ENCODE assay signal across 8 cellular contexts in the genomic region with DNA sequence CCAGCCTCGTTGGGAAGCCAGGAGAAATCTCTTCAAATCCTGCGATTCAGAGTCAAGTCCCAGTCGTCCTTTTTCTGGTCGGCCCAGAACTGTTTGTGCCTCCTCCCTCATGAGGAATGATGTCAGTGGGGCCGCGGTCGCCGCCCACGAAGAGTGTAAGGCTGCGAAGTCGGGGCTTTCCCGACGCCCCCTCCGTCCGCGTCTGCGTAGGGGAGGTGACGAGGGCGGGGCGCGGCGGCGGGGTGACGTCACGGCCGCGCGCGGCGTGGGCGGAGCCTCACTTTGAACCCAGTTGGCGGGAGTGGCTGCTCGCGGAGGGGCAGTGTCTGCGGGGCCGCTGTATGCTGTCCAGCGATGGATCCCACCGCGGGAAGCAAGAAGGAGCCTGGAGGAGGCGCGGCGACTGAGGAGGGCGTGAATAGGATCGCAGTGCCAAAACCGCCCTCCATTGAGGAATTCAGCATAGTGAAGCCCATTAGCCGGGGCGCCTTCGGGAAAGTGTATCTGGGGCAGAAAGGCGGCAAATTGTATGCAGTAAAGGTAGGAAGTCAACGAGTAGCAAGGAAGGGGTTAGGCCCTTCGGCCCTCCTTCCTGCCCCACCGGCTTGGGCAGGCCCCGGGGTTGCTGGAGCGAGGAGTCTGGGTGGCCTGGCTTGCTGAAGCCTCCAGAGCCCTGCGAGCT. TPM values are rescaled to one million over a fixed set of nuclear protein-coding genes. Genes with fewer than 3 reads are reported as not detected.
DNase-seq lines count a peak whose midpoint lies in the region; ATAC-seq, FAIRE-seq and TF ChIP-seq lines count a peak whose summit lies in the region.

TSS of gene MASTL (plus strand) at position 280 of the 682 bp plus-strand sequence. CDS start at position 355, 75 bp downstream.

- FAIRE-seq in HepG2 (lab: Jason Lieb, UNC) = no peak

- peaks cover 70% of the 10 kb centered on the region for H3K79me2 ChIP-seq in HepG2 (ENCODE audit: insufficient read depth, low read length)

- DNase-seq in GM19238 (ENCODE audit: insufficient read length, low spot score) = peak; percentile 78
- DNase-seq in NCI-H69 (lab: John Stamatoyannopoulos, UW) = peak; percentile 91
- peak; percentile 90 to 92 for DNase-seq in activated CD4-positive, alpha-beta T cell treated with anti-CD3 and anti-CD28 coated beads, Interleukin-2, amount 50 U/mL, for 48 hours
- DNase-seq in dermis blood vessel endothelial cell = peak; percentile 97
- DNase-seq in HepG2 (ENCODE audit: low spot score) = peak; percentile 88
- DNase-seq in stimulated activated CD4-positive, alpha-beta T cell treated with anti-CD3 and anti-CD28 coated beads, Interleukin-2, amount 100 ng/mL, for 48 hours = peak; percentile 93 to 94

- peak within 1 kb of the TSS; percentile 91 to 100 (median 97) for H3K9ac ChIP-seq in BLaER1 treated with 17β-estradiol and CSF1 and Interleukin-3, amounts not matched to agents 10 nM and 100 nM
- peak within 1 kb of the TSS; percentile 99 for H3K9ac ChIP-seq in HepG2 (ENCODE audit: insufficient read depth, low read depth, low read length)

- H3K9me3 ChIP-seq in BLaER1 treated with 17β-estradiol and CSF1 and Interleukin-3, amounts not matched to agents 10 nM and 100 nM (replicated peaks in 1 of 11) = no peaks in the 10 kb centered on the region
- H3K9me3 ChIP-seq in HepG2 (ENCODE audit: low read length) = no peaks in the 10 kb centered on the region

- 0% methylated on average over 12 of the region's 55 CpGs for WGBS in HepG2 (ENCODE audit: low lambda C conversion rate)

- H3K4me2 ChIP-seq in BLaER1 treated with 17β-estradiol and CSF1 and Interleukin-3, amounts not matched to agents 10 nM and 100 nM = peak within 1 kb of the TSS; percentile 87 to 98 (median 94)
- peak within 1 kb of the TSS; percentile 98 for H3K4me2 ChIP-seq in HepG2 (ENCODE audit: low read depth, low read length)

- peaks cover 27 to 50% (median 37%) of the 10 kb centered on the region in 10 experiments for H3K4me1 ChIP-seq in BLaER1 treated with 17β-estradiol and CSF1 and Interleukin-3, amounts not matched to agents 10 nM and 100 nM
- H3K4me1 ChIP-seq in HepG2 (ENCODE audit: insufficient read depth, low read length) = peaks cover 41% of the 10 kb centered on the region

- TF ChIP-seq EP300 in HepG2 (IDR thresholded peaks at IDR 0.05; ENCODE audit: low read depth in 2 of 2, low read length in 2 of 2) (no peak), HepG2 (CRISPR knock-in tag; IDR thresholded peaks at IDR 0.05; ENCODE audit: borderline replicate concordance) (no peak)

- POLR2A ChIA-PET in HepG2 (lab: Yijun Ruan, JAX) = interaction anchor here (1.0 to 1.5 kb wide), 5 partner anchors 14 to 1148 kb away, joined by 3 to 6 read pairs (median 4); partner anchors contain the start of genes ANKRD26 and MPP7

- intact Hi-C loops in HepG2 (cut with micrococcal nuclease; ENCODE audit: unreplicated experiment) = loop anchor here (2.0 to 10.0 kb wide), 4 partner anchors 54 to 460 kb away; partner anchors contain the start of genes ANKRD26 and PDSS1

- no peak for TF ChIP-seq RAD21 in HepG2 (CRISPR knock-in tag; IDR thresholded peaks at IDR 0.05)

- in situ Hi-C loops in HepG2 (cut with HindIII; ENCODE audit: extremely low pct_ligation_motif_present, low pct_unique_long_range_greater_than_20kb) = no loop called here

- peaks cover 21 to 48% (median 35%) of the 10 kb centered on the region in 11 experiments for H3K36me3 ChIP-seq in BLaER1 treated with 17β-estradiol and CSF1 and Interleukin-3, amounts not matched to agents 10 nM and 100 nM
- peaks cover 4 to 12% of the 10 kb centered on the region in 2 experiments; a peak in 3 of 5 replicates for H3K36me3 ChIP-seq in HepG2 (replicated peaks in 1 of 2; ENCODE audit: control insufficient read depth in 1 of 2, insufficient read depth in 2 of 2, low read length in 2 of 2)

- H3K27me3 ChIP-seq in BLaER1 treated with 17β-estradiol and CSF1 and Interleukin-3, amounts not matched to agents 10 nM and 100 nM = no peaks in the 10 kb centered on the region
- no peaks in the 10 kb centered on the region; a peak in 1 of 5 replicates for H3K27me3 ChIP-seq in HepG2 (ENCODE audit: control insufficient read depth in 1 of 2, insufficient read depth in 2 of 2, low read length in 2 of 2)

- H3K27ac ChIP-seq in BLaER1 treated with 17β-estradiol and CSF1 and Interleukin-3, amounts not matched to agents 10 nM and 100 nM = peak within 1 kb of the TSS; percentile 93 to 100 (median 98)
- H3K27ac ChIP-seq in HepG2 (ENCODE audit: extremely low read length, insufficient read depth, low read length) = peak within 1 kb of the TSS; percentile 98

- TF ChIP-seq CTCF in HepG2 (CRISPR knock-in tag; IDR thresholded peaks at IDR 0.05) = peak; percentile 9; the same call in 1 of the 2 replicates

- BruUV-seq in HepG2 (replicated peaks; lab: Mats Ljungman, UMichigan) = no TSS peak

- H3K4me3 ChIP-seq in BLaER1 treated with 17β-estradiol and CSF1 and Interleukin-3, amounts not matched to agents 10 nM and 100 nM = peak within 1 kb of the TSS; percentile 84 to 97 (median 93)
- H3K4me3 ChIP-seq in HepG2 (replicated peaks in 1 of 3; ENCODE audit: insufficient read depth in 1 of 3, low read depth in 2 of 3, low read length in 3 of 3) = peak within 1 kb of the TSS; percentile 94 to 99 (median 96)

- H4K20me1 ChIP-seq in BLaER1 treated with 17β-estradiol and CSF1 and Interleukin-3, amounts not matched to agents 10 nM and 100 nM = peaks cover 28 to 65% (median 45%) of the 10 kb centered on the region in 11 experiments; a peak in 21 of 22 replicates
- H4K20me1 ChIP-seq in HepG2 (ENCODE audit: insufficient read depth, low read length) = peaks cover 24% of the 10 kb centered on the region

- peak within 1 kb of the TSS; percentile 20 for H2AFZ ChIP-seq in HepG2 (ENCODE audit: low read length)

- ATAC-seq in HG03439 (IDR thresholded peaks at IDR 0.05; ENCODE audit: unreplicated experiment) = peak; percentile 84
- peak; percentile 87 for ATAC-seq in HepG2

- peak; percentile 79 to 94 for TF ChIP-seq POLR2A in HepG2 (IDR thresholded peaks at IDR 0.05; ENCODE audit: insufficient read depth in 1 of 2, low read depth in 2 of 2, low read length in 2 of 2)

- CTCF ChIA-PET in HepG2 (lab: Yijun Ruan, JAX; ENCODE audit: low intra/inter-chr PET ratio, low total read pairs) = no interaction called here

TF ChIP-seq in HepG2, 621 proteins besides CTCF, POLR2A, EP300 and RAD21 (continues in another document):
- TF ChIP-seq ZBTB7B (CRISPR knock-in tag; IDR thresholded peaks at IDR 0.05) = peak; percentile 59
- peak; percentile 48 for TF ChIP-seq NFKB2 (CRISPR knock-in tag; IDR thresholded peaks at IDR 0.05; ENCODE audit: borderline replicate concordance)
- TF ChIP-seq HOXA5 (CRISPR knock-in tag; IDR thresholded peaks at IDR 0.05) = peak; percentile 88
- peak; percentile 89 for TF ChIP-seq ZBTB21 (CRISPR knock-in tag; IDR thresholded peaks at IDR 0.05)
- peak; percentile 83 for TF ChIP-seq SALL1 (CRISPR knock-in tag; IDR thresholded peaks at IDR 0.05)
- TF ChIP-seq ZNF224 (CRISPR knock-in tag; IDR thresholded peaks at IDR 0.05) = peak; percentile 68; the same call in 1 of the 2 replicates
- peak; percentile 76; the same call in 1 of the 2 replicates for TF ChIP-seq HINFP (CRISPR knock-in tag; IDR thresholded peaks at IDR 0.05; ENCODE audit: low read depth)
- peak; percentile 43; the same call in 1 of the 2 replicates for TF ChIP-seq PAX8 (CRISPR knock-in tag; IDR thresholded peaks at IDR 0.05; ENCODE audit: borderline replicate concordance)
- TF ChIP-seq SNAPC2 (CRISPR knock-in tag; IDR thresholded peaks at IDR 0.05) = peak; percentile 31; the same call in 1 of the 2 replicates
- TF ChIP-seq FOXA1 (IDR thresholded peaks at IDR 0.05) = no peak
- TF ChIP-seq FOXA1 (CRISPR knock-in tag; IDR thresholded peaks at IDR 0.05) = no peak
- no peak; the same call in 1 of the 2 replicates for TF ChIP-seq SALL2 (CRISPR knock-in tag; IDR thresholded peaks at IDR 0.05)

RNA-seq across cellular contexts. Expression of gene MASTL, which starts in this region (rescaled TPM):
- total RNA-seq in dermis blood vessel endothelial cell = 12.9 and 19.2 TPM in 2 replicates
- total RNA-seq in HepG2 (2016; rRNA removed; fragmentation: Illumina TruSeq; extraction: Trizol) = 18.0 and 24.3 TPM in 2 replicates
- total RNA-seq in HepG2 (2016; cell fraction: cytosol; rRNA removed; fragmentation: Illumina TruSeq; extraction: Trizol; ENCODE audit: low read depth) = 19.9 and 22.9 TPM in 2 replicates
- 18.3 and 24.2 TPM in 2 replicates for total RNA-seq in HepG2 (2016; cell fraction: insoluble cytoplasmic fraction; rRNA removed; fragmentation: Illumina TruSeq; extraction: Trizol)
- 17.1 and 20.3 TPM in 2 replicates for total RNA-seq in HepG2 (2016; cell fraction: membrane; rRNA removed; fragmentation: Illumina TruSeq; extraction: Trizol)
- 15.3 and 17.7 TPM in 2 replicates for total RNA-seq in HepG2 (2016; cell fraction: nucleus; rRNA removed; fragmentation: Illumina TruSeq; extraction: Trizol)
- polyA plus RNA-seq in HepG2 (2011; rRNA removed) = 3.8 and 6.0 TPM in 2 replicates
- 2.2 and 3.0 TPM in 2 replicates for polyA plus RNA-seq in HepG2 (2011; cell fraction: cytosol; rRNA removed)
- polyA plus RNA-seq in HepG2 (2011; cell fraction: nucleus; rRNA removed) = 3.0 and 3.2 TPM in 2 replicates
- polyA plus RNA-seq in HepG2 (2012) = 4.3 and 7.4 TPM in 2 replicates
- 0.82 and 1.1 TPM in 2 replicates for polyA plus RNA-seq in HepG2 (2016; cell fraction: cytosol; fragmentation: Illumina TruSeq; extraction: Trizol; ENCODE audit: low read depth)
- polyA plus RNA-seq in HepG2 (2016; cell fraction: insoluble cytoplasmic fraction; fragmentation: Illumina TruSeq; extraction: Trizol; ENCODE audit: low read depth) = 20.7 and 22.2 TPM in 2 replicates
- 2.2 and 3.2 TPM in 2 replicates for polyA plus RNA-seq in HepG2 (2016; cell fraction: membrane; fragmentation: Illumina TruSeq; extraction: Trizol; ENCODE audit: low read depth)
- polyA plus RNA-seq in HepG2 (2016; cell fraction: nucleus; fragmentation: Illumina TruSeq; extraction: Trizol; ENCODE audit: insufficient read depth, low read depth) = 18.2 and 18.3 TPM in 2 replicates
- polyA minus RNA-seq in HepG2 (2011; rRNA and poly(A)+ RNA removed; ENCODE audit: low replicate concordance) = 3.3 and 5.4 TPM in 2 replicates
- polyA minus RNA-seq in HepG2 (2011; cell fraction: cytosol; rRNA and poly(A)+ RNA removed) = 4.7 and 4.8 TPM in 2 replicates
- polyA minus RNA-seq in HepG2 (2011; cell fraction: nucleus; rRNA and poly(A)+ RNA removed) = 8.1 and 8.8 TPM in 2 replicates

Comparison
In these comparisons a context has a peak if more than half of its experiments do, and no peak if none do; other contexts are left out.
1. Peak in every context shown above with its lines: DNase-seq, ATAC-seq, H3K4me3 ChIP-seq and H3K27ac ChIP-seq.